ENCODE assay signal across 23 cellular contexts in the genomic region with DNA sequence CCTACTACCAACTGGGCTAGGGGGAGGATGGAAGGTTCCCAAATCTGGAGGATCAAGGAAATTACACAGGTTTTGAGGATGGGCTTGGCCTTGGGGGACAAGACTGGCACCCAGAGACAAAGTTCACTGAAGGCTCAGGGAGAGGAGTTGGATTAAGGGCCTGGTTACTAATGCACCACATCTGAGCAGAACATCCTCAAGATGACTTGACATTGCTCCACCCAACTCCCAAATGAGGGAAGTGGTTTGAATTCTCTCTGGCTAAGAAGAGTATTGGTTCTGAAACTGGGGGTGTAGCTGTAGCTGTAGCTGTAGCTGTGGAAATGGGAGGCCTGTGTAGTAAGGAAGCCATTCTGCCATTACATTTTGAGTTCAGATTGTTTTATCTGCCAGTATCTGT.
"Had no signal": no experiment of that assay in that cellular context is flagged by ENCODE, and none has a peak within 500 bp of the region (broad histone marks: within the 10 kb centered on the region; RNA-seq: fewer than 3 reads in every experiment).

No MANE protein-coding gene starts in this region.

- H3K9me3 Mint-ChIP-seq: activated CD8-positive, alpha-beta T cell treated with anti-CD3 and anti-CD28 coated beads for 36 hours; activated naive CD8-positive, alpha-beta T cell treated with anti-CD3 and anti-CD28 coated beads, Interleukin-2, amount 10 ng/mL, durations not matched to agents 7 days and 5 days; activated T-cell treated with anti-CD3 and anti-CD28 coated beads, Interleukin-2, amount 50 U/mL, for 72 hours; IgD-negative memory B cell had no signal

- H3K4me1 Mint-ChIP-seq: activated naive CD8-positive, alpha-beta T cell treated with anti-CD3 and anti-CD28 coated beads, Interleukin-2, amount 10 ng/mL, durations not matched to agents 7 days and 5 days; IgD-negative memory B cell had no signal

- H3K27ac Mint-ChIP-seq: activated CD8-positive, alpha-beta T cell treated with anti-CD3 and anti-CD28 coated beads for 36 hours; activated naive CD8-positive, alpha-beta T cell treated with anti-CD3 and anti-CD28 coated beads, Interleukin-2, amount 10 ng/mL, durations not matched to agents 7 days and 5 days; activated T-cell treated with anti-CD3 and anti-CD28 coated beads, Interleukin-2, amount 50 U/mL, for 72 hours; IgD-negative memory B cell had no signal

- ATAC-seq: activated CD8-positive, alpha-beta T cell treated with anti-CD3 and anti-CD28 coated beads for 36 hours; activated T-cell treated with anti-CD3 and anti-CD28 coated beads, Interleukin-2, amount 50 U/mL, for 72 hours had no signal

- H3K9me3 ChIP-seq: adrenal gland, SJCRH30, SK-N-SH had no signal

- DNase-seq: activated CD4-positive, alpha-beta T cell treated with anti-CD3 and anti-CD28 coated beads for 4 hours; activated CD4-positive, CD25-positive, alpha-beta regulatory T cell; activated CD8-positive, alpha-beta memory T cell treated with anti-CD3 and anti-CD28 coated beads, Interleukin-2, amount 50 U/mL, for 4 hours; activated CD8-positive, alpha-beta T cell treated with anti-CD3 and anti-CD28 coated beads for 36 hours; activated naive CD4-positive, alpha-beta T cell treated with anti-CD3 and anti-CD28 coated beads, Interleukin-2, amount 50 U/mL, for 16 hours; activated naive CD8-positive, alpha-beta T cell treated with anti-CD3 and anti-CD28 coated beads, Interleukin-2, amount 10 ng/mL, durations not matched to agents 7 days and 5 days; activated T-cell treated with anti-CD3 and anti-CD28 coated beads, Interleukin-2, amount 50 U/mL, for 72 hours; adrenal gland; anterior cingulate cortex; KG1; NCI-H1092; NCI-H1417 treated with DMSO at 0.1 percent for 48 hours; NCI-H1694; NCI-H2029; NCI-H2107; NCI-H2171 treated with DMSO at 0.1 percent for 48 hours; NCI-H226; NCI-H526; NCI-H82; SJCRH30; SK-N-SH; SW 1271 had no signal

- H3K4me3 Mint-ChIP-seq: activated CD8-positive, alpha-beta T cell treated with anti-CD3 and anti-CD28 coated beads for 36 hours; activated naive CD8-positive, alpha-beta T cell treated with anti-CD3 and anti-CD28 coated beads, Interleukin-2, amount 10 ng/mL, durations not matched to agents 7 days and 5 days; activated T-cell treated with anti-CD3 and anti-CD28 coated beads, Interleukin-2, amount 50 U/mL, for 72 hours had no signal

- H3K27me3 Mint-ChIP-seq: activated CD8-positive, alpha-beta T cell treated with anti-CD3 and anti-CD28 coated beads for 36 hours; activated naive CD8-positive, alpha-beta T cell treated with anti-CD3 and anti-CD28 coated beads, Interleukin-2, amount 10 ng/mL, durations not matched to agents 7 days and 5 days; IgD-negative memory B cell had no signal
